Comparison of ENCODE assay signal across 23 cellular contexts in genomic region chr18:23324861-23325260, GRCh38.
DNase-seq lines count a peak whose midpoint lies in the region; ATAC-seq, FAIRE-seq and TF ChIP-seq lines count a peak whose summit lies in the region.
"Had no signal": no experiment of that assay in that cellular context is flagged by ENCODE, and none has a peak within 500 bp of the region (broad histone marks: within the 10 kb centered on the region; RNA-seq: fewer than 3 reads in every experiment).

No MANE protein-coding gene starts in this region.

- H3K9me3 Mint-ChIP-seq in GM23338: peaks cover 4% of the 10 kb centered on the region; the same call in 1 of the 3 replicates
- H3K9me3 Mint-ChIP-seq in WTC11: peaks cover 6% of the 10 kb centered on the region; the same call in 1 of the 2 replicates
- H3K9me3 Mint-ChIP-seq in activated T-helper 2 cell treated with anti-CD3 and anti-CD28 coated beads, Interferon-gamma antibody, Interleukin-2, Interleukin-4, amounts not matched to agents 10 μg/mL and 5 μg/mL and 100 μg/mL, durations not matched to agents 14 hours and 24 hours and 36 hours: peaks cover 12% of the 10 kb centered on the region
- H3K9me3 Mint-ChIP-seq: CD8-positive, alpha-beta T cell had no signal

- no peak for FAIRE-seq in GM12892 (lab: Jason Lieb, UNC)
- FAIRE-seq: D721Med, GM12878, GM18507 had no signal

- H3K27ac ChIP-seq in GM23338 (ENCODE audit: low read depth) (no peak overlapping the region), osteoblast (ENCODE audit: low read depth, low read length) (no peak overlapping the region), thyroid gland (peak overlapping the region; percentile 75 to 83 (median 79))
- H3K27ac ChIP-seq: BLaER1, C4-2B, GM23248 had no signal

- H3F3A ChIP-seq in GM23338 (replicated peaks; ENCODE audit: low read depth): no peaks in the 10 kb centered on the region

- no peaks in the 10 kb centered on the region for H4K20me1 ChIP-seq in GM23338 (replicated peaks; ENCODE audit: insufficient read depth)
- no peaks in the 10 kb centered on the region for H4K20me1 ChIP-seq in osteoblast (ENCODE audit: insufficient read depth, low read length)
- H4K20me1 ChIP-seq: BLaER1 had no signal

- H3K36me3 ChIP-seq in GM23338 (ENCODE audit: insufficient read depth) (no peaks in the 10 kb centered on the region), osteoblast (ENCODE audit: insufficient read depth, low read length) (no peaks in the 10 kb centered on the region), thyroid gland (no peaks in the 10 kb centered on the region)
- H3K36me3 ChIP-seq: BLaER1 had no signal

- no peak for TF ChIP-seq POLR2A in thyroid gland (IDR thresholded peaks at IDR 0.05)
- TF ChIP-seq POLR2A in GM12892 (IDR thresholded peaks at IDR 0.05; ENCODE audit: low read depth, low read length): no peak

- POLR2A ChIA-PET in WTC11 (lab: Charles Lee): interaction anchor here (0.6 kb wide), 1 partner anchor 21 kb away, joined by 3 read pairs; no protein-coding TSS in a partner anchor

- in situ Hi-C loops in ACHN (cut with HindIII; ENCODE audit: low pct_ligation_motif_present, low pct_unique_long_range_greater_than_20kb, low sequenced_read_pairs): no loop called here

- no peak overlapping the region for H3K4me3 ChIP-seq in GM23338
- H3K4me3 ChIP-seq in osteoblast (ENCODE audit: insufficient read depth, low read length): no peak overlapping the region
- H3K4me3 ChIP-seq in thyroid gland (replicated peaks in 1 of 3): no peak overlapping the region
- H3K4me3 ChIP-seq: BLaER1, GM12878, GM23248 had no signal

- H3K27me3 ChIP-seq in GM23338 (ENCODE audit: insufficient read depth): no peaks in the 10 kb centered on the region
- no peaks in the 10 kb centered on the region for H3K27me3 ChIP-seq in osteoblast (ENCODE audit: insufficient read depth, low read length)
- no peaks in the 10 kb centered on the region for H3K27me3 ChIP-seq in thyroid gland
- H3K27me3 ChIP-seq: BLaER1 had no signal

- ATAC-seq in GM23338: peak; percentile 57
- ATAC-seq in WTC11: 0 out of 2 replicates have a peak, but pooled peaks have one; percentile 36
- ATAC-seq: CD8-positive, alpha-beta T cell; GM12878; HCT116 had no signal

- intact Hi-C loops in thyroid gland (cut with DNase I): no loop called here
- intact Hi-C loops in activated T-helper 2 cell treated with anti-CD3 and anti-CD28 coated beads, Interferon-gamma antibody, Interleukin-2, Interleukin-4, amounts not matched to agents 10 μg/mL and 5 μg/mL and 100 μg/mL, durations not matched to agents 14 hours and 24 hours and 36 hours (cut with micrococcal nuclease): no loop called here

- no peak overlapping the region for H3K4me3 Mint-ChIP-seq in GM23338
- no peak overlapping the region for H3K4me3 Mint-ChIP-seq in WTC11
- H3K4me3 Mint-ChIP-seq in activated T-helper 2 cell treated with anti-CD3 and anti-CD28 coated beads, Interferon-gamma antibody, Interleukin-2, Interleukin-4, amounts not matched to agents 10 μg/mL and 5 μg/mL and 100 μg/mL, durations not matched to agents 14 hours and 24 hours and 36 hours (ENCODE audit: low read depth): no peak overlapping the region
- H3K4me3 Mint-ChIP-seq: B cell; CD4-positive, CD25-positive, alpha-beta regulatory T cell; CD8-positive, alpha-beta T cell; H9 had no signal

- H3K4me1 Mint-ChIP-seq in GM23338 (peaks cover 7% of the 10 kb centered on the region), WTC11 (peaks cover 12% of the 10 kb centered on the region)
- peaks cover 10% of the 10 kb centered on the region for H3K4me1 Mint-ChIP-seq in activated T-helper 2 cell treated with anti-CD3 and anti-CD28 coated beads, Interferon-gamma antibody, Interleukin-2, Interleukin-4, amounts not matched to agents 10 μg/mL and 5 μg/mL and 100 μg/mL, durations not matched to agents 14 hours and 24 hours and 36 hours (ENCODE audit: low read depth)
- H3K4me1 Mint-ChIP-seq: CD4-positive, CD25-positive, alpha-beta regulatory T cell had no signal

- TF ChIP-seq CTCF in GM23338 (conservative IDR thresholded peaks at IDR 0.05; ENCODE audit: low read depth in 2 of 2) (no peak), WTC11 (IDR thresholded peaks at IDR 0.05) (no peak), osteoblast (IDR thresholded peaks at IDR 0.05; ENCODE audit: extremely low read depth, low read depth, low read length) (no peak), thyroid gland (IDR thresholded peaks at IDR 0.05) (no peak)

- H3K4me2 ChIP-seq in GM23338 (no peak overlapping the region), osteoblast (ENCODE audit: insufficient read depth, low read length) (no peak overlapping the region)

- H3K9me3 ChIP-seq in osteoblast (ENCODE audit: low read depth, low read length) (no peaks in the 10 kb centered on the region), thyroid gland (no peaks in the 10 kb centered on the region)
- H3K9me3 ChIP-seq: Caco-2 had no signal

- CTCF ChIA-PET in WTC11 (lab: Charles Lee): interaction anchor here (1.4 kb wide), 2 partner anchors 12 to 117 kb away, joined by 3 to 4 read pairs; no protein-coding TSS in a partner anchor

- DNase-seq in GM23338 (ENCODE audit: low spot score) (no peak), WTC11 (ENCODE audit: low spot score) (no peak), osteoblast (ENCODE audit: insufficient read length, low spot score, missing footprints) (no peak), thyroid gland (no peak), GM12892 (ENCODE audit: insufficient read length) (no peak), ACHN (no peak)
- no peak for DNase-seq in activated T-helper 2 cell treated with anti-CD3 and anti-CD28 coated beads, Interferon-gamma antibody, Interleukin-2, Interleukin-4, amounts not matched to agents 10 μg/mL and 5 μg/mL and 100 μg/mL, durations not matched to agents 14 hours and 24 hours and 36 hours (ENCODE audit: low spot score)
- DNase-seq: Caco-2; CD4-positive, CD25-positive, alpha-beta regulatory T cell; CD8-positive, alpha-beta T cell; DMS 273 treated with DMSO at 0.1 percent for 48 hours; DMS79; EL; GDM1; GM23248; H9 had no signal

- H2AFZ ChIP-seq in GM23338 (no peak overlapping the region), osteoblast (ENCODE audit: low read length) (peak overlapping the region; percentile 9)
- H2AFZ ChIP-seq: GM23248 had no signal

- H3K4me1 ChIP-seq in GM23338 (ENCODE audit: insufficient read depth) (no peaks in the 10 kb centered on the region; the same call in 1 of the 2 replicates), osteoblast (ENCODE audit: insufficient read depth, low read length) (no peaks in the 10 kb centered on the region), thyroid gland (peaks cover 3 to 21% of the 10 kb centered on the region in 2 donors)
- H3K4me1 ChIP-seq: Caco-2 had no signal

- H3K27ac Mint-ChIP-seq in GM23338: no peak overlapping the region
- no peak overlapping the region for H3K27ac Mint-ChIP-seq in WTC11
- H3K27ac Mint-ChIP-seq in activated T-helper 2 cell treated with anti-CD3 and anti-CD28 coated beads, Interferon-gamma antibody, Interleukin-2, Interleukin-4, amounts not matched to agents 10 μg/mL and 5 μg/mL and 100 μg/mL, durations not matched to agents 14 hours and 24 hours and 36 hours: no peak overlapping the region
- H3K27ac Mint-ChIP-seq: B cell; CD4-positive, CD25-positive, alpha-beta regulatory T cell; CD8-positive, alpha-beta T cell; H9 had no signal

- H3K79me2 ChIP-seq in GM23338 (replicated peaks; ENCODE audit: insufficient read depth) (no peaks in the 10 kb centered on the region), osteoblast (ENCODE audit: insufficient read depth, low read length) (no peaks in the 10 kb centered on the region)

- peaks cover 10% of the 10 kb centered on the region for H3K27me3 Mint-ChIP-seq in GM23338 (ENCODE audit: insufficient read depth, low read depth, poor library complexity)
- peaks cover 31% of the 10 kb centered on the region for H3K27me3 Mint-ChIP-seq in WTC11 (ENCODE audit: low read depth)
- no peaks in the 10 kb centered on the region for H3K27me3 Mint-ChIP-seq in activated T-helper 2 cell treated with anti-CD3 and anti-CD28 coated beads, Interferon-gamma antibody, Interleukin-2, Interleukin-4, amounts not matched to agents 10 μg/mL and 5 μg/mL and 100 μg/mL, durations not matched to agents 14 hours and 24 hours and 36 hours (ENCODE audit: low read depth)
- H3K27me3 Mint-ChIP-seq: B cell; CD4-positive, CD25-positive, alpha-beta regulatory T cell had no signal

- WGBS in thyroid gland, 2 donors: 81 to 92% methylated on average over 4 of the region's 4 CpGs

- H3K9me2 ChIP-seq in GM23338 (ENCODE audit: insufficient read depth): no peaks in the 10 kb centered on the region

- H3K36me3 Mint-ChIP-seq in GM23338 (ENCODE audit: low read depth): peaks cover 6% of the 10 kb centered on the region; the same call in 2 of the 3 replicates
- H3K36me3 Mint-ChIP-seq in WTC11: peaks cover 8% of the 10 kb centered on the region
- H3K36me3 Mint-ChIP-seq in activated T-helper 2 cell treated with anti-CD3 and anti-CD28 coated beads, Interferon-gamma antibody, Interleukin-2, Interleukin-4, amounts not matched to agents 10 μg/mL and 5 μg/mL and 100 μg/mL, durations not matched to agents 14 hours and 24 hours and 36 hours (ENCODE audit: low read depth): peaks cover 24% of the 10 kb centered on the region

TF ChIP-seq in GM23338, 12 proteins besides CTCF, POLR2A, EP300 and RAD21 (continues in another document):
- TF ChIP-seq STAT1 (IDR thresholded peaks at IDR 0.05; ENCODE audit: unreplicated experiment) (no peak), CREB1 (CRISPR knock-in tag; IDR thresholded peaks at IDR 0.05; ENCODE audit: low read depth) (no peak), ETS1 (IDR thresholded peaks at IDR 0.05) (no peak)

TF ChIP-seq in WTC11, 78 proteins besides CTCF, POLR2A, EP300 and RAD21 (continues in another document):
- TF ChIP-seq EMX1 (CRISPR knock-in tag; IDR thresholded peaks at IDR 0.05): no peak
- TF ChIP-seq ZNF219 (CRISPR knock-in tag; IDR thresholded peaks at IDR 0.05; ENCODE audit: borderline replicate concordance): no peak
- no peak for TF ChIP-seq ZNF317 (CRISPR knock-in tag; IDR thresholded peaks at IDR 0.05; ENCODE audit: borderline replicate concordance, low read depth)
- TF ChIP-seq GABPB1 (CRISPR knock-in tag; IDR thresholded peaks at IDR 0.05): no peak
- no peak for TF ChIP-seq HMGA2 (CRISPR knock-in tag; IDR thresholded peaks at IDR 0.05)
- no peak for TF ChIP-seq FOXK1 (CRISPR knock-in tag; IDR thresholded peaks at IDR 0.05)
- TF ChIP-seq SMAD4 (CRISPR knock-in tag; IDR thresholded peaks at IDR 0.05): no peak
- TF ChIP-seq TCF7 (CRISPR knock-in tag; IDR thresholded peaks at IDR 0.05; ENCODE audit: low read depth): no peak

Comparison
In these comparisons a context has a peak if more than half of its experiments do, and no peak if none do; other contexts are left out.
1. H3K27ac ChIP-seq: peak in thyroid gland (3 of 3); none in GM23338 (single experiment) and osteoblast (single experiment).